Comparison of ENCODE assay signal across 19 cellular contexts in genomic region chr9:81303658-81304057, GRCh38.
"Had no signal": no experiment of that assay in that cellular context is flagged by ENCODE, and none has a peak within 500 bp of the region (broad histone marks: within the 10 kb centered on the region; RNA-seq: fewer than 3 reads in every experiment).

No MANE protein-coding gene starts in this region.

- H3K4me3 ChIP-seq: colonic mucosa, esophagus muscularis mucosa, gastrocnemius medialis, heart right ventricle, left lung, lower lobe of right lung had no signal

- H3K9me3 ChIP-seq: colonic mucosa had no signal

- DNase-seq: colonic mucosa; cortex of kidney; effector CD8-positive, alpha-beta T cell; effector memory CD8-positive, alpha-beta T cell; endodermal cell; foreskin melanocyte; gastrocnemius medialis; glutamatergic neuron; head of caudate nucleus; heart right ventricle; hippocampal formation; left cardiac atrium; left lung; left ventricle myocardium superior; lower lobe of right lung; mesendoderm; midbrain; naive thymus-derived CD4-positive, alpha-beta T cell had no signal

- H3K36me3 ChIP-seq: colonic mucosa, esophagus muscularis mucosa, gastrocnemius medialis, heart right ventricle, left lung, lower lobe of right lung had no signal

- H3K27ac ChIP-seq: colonic mucosa, esophagus muscularis mucosa, gastrocnemius medialis, heart right ventricle, left lung, lower lobe of right lung had no signal

- H3K27me3 ChIP-seq: colonic mucosa, esophagus muscularis mucosa, gastrocnemius medialis, heart right ventricle, left lung had no signal

- ATAC-seq: effector memory CD8-positive, alpha-beta T cell; gastrocnemius medialis; heart right ventricle; left cardiac atrium; left lung; left ventricle myocardium superior; lower lobe of right lung; naive thymus-derived CD4-positive, alpha-beta T cell had no signal

- H3K4me1 ChIP-seq: colonic mucosa, esophagus muscularis mucosa, gastrocnemius medialis, heart right ventricle, left lung, lower lobe of right lung had no signal
